ENCODE assay signal across 8 cellular contexts in genomic region chr6:100001915-100002388, GRCh38. TPM values are rescaled to one million over a fixed set of nuclear protein-coding genes. Genes with fewer than 3 reads are reported as not detected.
A peak's percentile ranks its signal among the peaks of the same experiment; 100 is the strongest.
DNase-seq lines count a peak whose midpoint lies in the region; ATAC-seq and TF ChIP-seq lines count a peak whose summit lies in the region.

No MANE protein-coding gene starts in this region.

- H3K27me3 ChIP-seq in AG04450 (ENCODE audit: control insufficient read depth, insufficient read depth, low read length), result peaks cover 5% of the 10 kb centered on the region
- no peaks in the 10 kb centered on the region for H3K27me3 ChIP-seq in breast epithelium
- H3K27me3 ChIP-seq in kidney epithelial cell (ENCODE audit: control insufficient read depth, insufficient read depth, low read length), result no peaks in the 10 kb centered on the region

- CTCF ChIA-PET in AG04450 (lab: Charles Lee), result interaction anchor here (0.6 to 5.2 kb wide), 44 partner anchors 8 to 1743 kb away, joined by 3 to 97 read pairs (median 5); no protein-coding TSS in a partner anchor

- no peaks in the 10 kb centered on the region for H3K36me3 ChIP-seq in breast epithelium
- H3K36me3 ChIP-seq in kidney epithelial cell (ENCODE audit: control insufficient read depth, insufficient read depth, low read length), result no peaks in the 10 kb centered on the region

- H3K27ac ChIP-seq in AG04450 (ENCODE audit: low read depth, low read length), result no peak overlapping the region
- H3K27ac ChIP-seq in breast epithelium, result no peak overlapping the region

- peak; percentile 91 for ATAC-seq in GM18499 (IDR thresholded peaks at IDR 0.05; ENCODE audit: insufficient read depth, unreplicated experiment)
- peak; percentile 97 for ATAC-seq in HG02798 (IDR thresholded peaks at IDR 0.05; ENCODE audit: poor library complexity, unreplicated experiment)

- TF ChIP-seq POLR2A in breast epithelium (IDR thresholded peaks at IDR 0.05), result no peak

- POLR2A ChIA-PET in AG04450 (lab: Yijun Ruan, JAX), result no interaction called here

- TF ChIP-seq CTCF in AG04450 (IDR thresholded peaks at IDR 0.05; ENCODE audit: low read depth, low read length) (peak; percentile 95), breast epithelium (IDR thresholded peaks at IDR 0.05) (peak; percentile 19 to 79 (median 46)), kidney epithelial cell (IDR thresholded peaks at IDR 0.05; ENCODE audit: insufficient read depth, low read length, poor library complexity, severe bottlenecking) (peak; percentile 92)

- intact Hi-C loops in breast epithelium (cut with DNase I; ENCODE audit: low total_unique reads), result no loop called here

- H3K4me3 ChIP-seq in AG04450 (ENCODE audit: low read depth, low read length), result no peak overlapping the region
- no peak overlapping the region for H3K4me3 ChIP-seq in breast epithelium
- no peak overlapping the region for H3K4me3 ChIP-seq in kidney epithelial cell (ENCODE audit: low read depth, low read length)

- no peaks in the 10 kb centered on the region for H3K9me3 ChIP-seq in AG04450 (ENCODE audit: control insufficient read depth, insufficient read depth, low read length)
- no peaks in the 10 kb centered on the region for H3K9me3 ChIP-seq in breast epithelium

- peak; percentile 21 for DNase-seq in AG04450 (ENCODE audit: low read depth, low spot score)
- DNase-seq in NCI-H1092 (lab: John Stamatoyannopoulos, UW), result peak; percentile 17
- peak; percentile 26 for DNase-seq in SKM-1 (lab: John Stamatoyannopoulos, UW; ENCODE audit: unreplicated experiment)
- no peak for DNase-seq in breast epithelium (ENCODE audit: low spot score in 2 of 2)
- DNase-seq in kidney epithelial cell (ENCODE audit: low read depth), result peak; percentile 5
- DNase-seq in stimulated activated CD4-positive, alpha-beta T cell treated with anti-CD3 and anti-CD28 coated beads, Interleukin-4, amount 100 ng/mL, for 24 hours, result peak; percentile 42

- no peaks in the 10 kb centered on the region for H3K4me1 ChIP-seq in breast epithelium

RNA-seq across cellular contexts. Expression of gene MCHR2, which starts 7.9 kb away (rescaled TPM):
- not detected in 2 replicates for polyA plus RNA-seq in AG04450 (2011; rRNA removed)
- not detected in 2 replicates for polyA minus RNA-seq in AG04450 (2011; rRNA and poly(A)+ RNA removed)
- total RNA-seq in breast epithelium (not detected), kidney epithelial cell (not detected in 2 replicates)

Comparison
In these comparisons a context has a peak if more than half of its experiments do, and no peak if none do; other contexts are left out.
1. DNase-seq: peak in AG04450 (single experiment), NCI-H1092 (single experiment), SKM-1 (single experiment), kidney epithelial cell (single experiment) and stimulated activated CD4-positive, alpha-beta T cell treated with anti-CD3 and anti-CD28 coated beads, Interleukin-4, amount 100 ng/mL, for 24 hours (single experiment); none in breast epithelium (0 of 2).
2. Peak in every context shown above with its lines, with median percentiles within 50 percentile points of each other: CTCF ChIP-seq.